Comparison of ENCODE assay signal across 10 cellular contexts in the genomic region with DNA sequence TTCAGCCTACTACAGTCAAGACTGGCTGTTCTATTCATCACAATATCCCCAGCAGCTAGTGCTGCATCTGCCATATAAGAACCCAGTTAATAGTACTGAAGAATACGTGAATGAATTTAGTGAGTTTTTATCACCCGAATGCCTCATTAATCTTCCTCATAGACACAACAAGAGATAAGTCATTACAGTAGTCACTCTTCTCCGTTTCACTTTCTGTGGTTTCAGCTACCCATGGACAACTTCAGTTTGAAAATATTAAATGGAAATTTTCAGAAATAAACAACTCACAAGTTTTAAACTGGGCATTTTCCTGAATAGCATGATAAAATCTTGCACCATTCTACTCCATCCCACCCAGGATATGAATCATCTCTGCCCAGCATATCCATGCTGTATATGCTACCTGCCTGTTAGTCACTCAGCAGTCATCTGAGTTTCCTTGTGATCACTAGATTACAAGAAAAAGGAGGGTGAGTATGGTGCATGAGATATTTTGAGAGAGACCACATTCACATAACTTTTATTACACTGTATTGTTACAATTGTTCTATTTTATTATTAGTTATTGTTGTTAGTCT.
DNase-seq lines count a peak whose midpoint lies in the region; ATAC-seq and TF ChIP-seq lines count a peak whose summit lies in the region.
"Had no signal": no experiment of that assay in that cellular context is flagged by ENCODE, and none has a peak within 500 bp of the region (broad histone marks: within the 10 kb centered on the region; RNA-seq: fewer than 3 reads in every experiment).

No MANE protein-coding gene starts in this region.

- H3K27me3 Mint-ChIP-seq in activated T-helper 17 cell treated with anti-CD3 and anti-CD28 coated beads, Interleukin-2, amount 50 U/mL, for 72 hours: no peaks in the 10 kb centered on the region
- H3K27me3 Mint-ChIP-seq: activated naive CD4-positive, alpha-beta T cell treated with anti-CD3 and anti-CD28 coated beads, Interleukin-2, amount 10 ng/mL, durations not matched to agents 7 days and 5 days had no signal

- H3K14ac ChIP-seq in trophoblast cell (ENCODE audit: low read length): no peak overlapping the region

- no peak overlapping the region for H3K23ac ChIP-seq in trophoblast cell (ENCODE audit: low read length)

- CTCF ChIA-PET in HEK293T (lab: Yijun Ruan, JAX): no interaction called here

- no peaks in the 10 kb centered on the region for H3K36me3 ChIP-seq in trophoblast cell (ENCODE audit: control insufficient read depth in 1 of 2, insufficient read depth in 2 of 2, low read length in 2 of 2)

- no peaks in the 10 kb centered on the region for H3K79me1 ChIP-seq in trophoblast cell (ENCODE audit: low read length)

- H4K91ac ChIP-seq in trophoblast cell (ENCODE audit: low read depth, low read length): no peak overlapping the region

- H3K27me3 ChIP-seq in trophoblast cell (ENCODE audit: insufficient read depth, low read length): no peaks in the 10 kb centered on the region

- H3K4me3 Mint-ChIP-seq in activated T-helper 17 cell treated with anti-CD3 and anti-CD28 coated beads, Interleukin-2, amount 50 U/mL, for 72 hours: no peak overlapping the region
- H3K4me3 Mint-ChIP-seq: activated naive CD4-positive, alpha-beta T cell treated with anti-CD3 and anti-CD28 coated beads, Interleukin-2, amount 10 ng/mL, durations not matched to agents 7 days and 5 days; neural crest cell had no signal

- POLR2A ChIA-PET in HEK293T (lab: Yijun Ruan, JAX): no interaction called here

- H4K12ac ChIP-seq in trophoblast cell (ENCODE audit: low read depth, low read length): no peak overlapping the region

- no peak overlapping the region for H3K4me2 ChIP-seq in trophoblast cell (ENCODE audit: low read length)

- H2AFZ ChIP-seq in trophoblast cell (ENCODE audit: insufficient read depth, low read length, poor library complexity): no peak overlapping the region

- H3K27ac ChIP-seq in trophoblast cell (ENCODE audit: low read depth, low read length): no peak overlapping the region

- no peaks in the 10 kb centered on the region for H3K4me1 ChIP-seq in trophoblast cell (ENCODE audit: control insufficient read depth in 1 of 2, insufficient read depth in 2 of 2, low read length in 2 of 2)

- no peak overlapping the region for H4K8ac ChIP-seq in trophoblast cell (ENCODE audit: low read depth, low read length)

- H2BK12ac ChIP-seq in trophoblast cell (ENCODE audit: low read length): no peak overlapping the region

- peak overlapping the region; percentile 4 for H3K27ac Mint-ChIP-seq in activated T-helper 17 cell treated with anti-CD3 and anti-CD28 coated beads, Interleukin-2, amount 50 U/mL, for 72 hours
- H3K27ac Mint-ChIP-seq: activated naive CD4-positive, alpha-beta T cell treated with anti-CD3 and anti-CD28 coated beads, Interleukin-2, amount 10 ng/mL, durations not matched to agents 7 days and 5 days had no signal

- no CpG with 5 or more reads among the region's 3 CpGs for WGBS in trophoblast cell (ENCODE audit: extremely low coverage, insufficient coverage, insufficient read length)

- H3K9me3 ChIP-seq in trophoblast cell (ENCODE audit: insufficient read depth, low read depth, low read length): no peaks in the 10 kb centered on the region

- no peak overlapping the region for H3K18ac ChIP-seq in trophoblast cell (ENCODE audit: low read length)

- DNase-seq in trophoblast cell (peak; percentile 13 to 42), HEK293T (ENCODE audit: extremely low spot score) (no peak), SKM-1 (lab: John Stamatoyannopoulos, UW; ENCODE audit: unreplicated experiment) (no peak), NCI-H446 (lab: John Stamatoyannopoulos, UW) (no peak)
- DNase-seq: activated naive CD4-positive, alpha-beta T cell treated with anti-CD3 and anti-CD28 coated beads, Interleukin-2, amount 10 ng/mL, durations not matched to agents 7 days and 5 days had no signal

- peak; percentile 62 for ATAC-seq in GM19035 (IDR thresholded peaks at IDR 0.05; ENCODE audit: unreplicated experiment)
- peak; percentile 79 for ATAC-seq in HG03159 (IDR thresholded peaks at IDR 0.05; ENCODE audit: unreplicated experiment)
- ATAC-seq in activated T-helper 17 cell treated with anti-CD3 and anti-CD28 coated beads, Interleukin-2, amount 50 U/mL, for 72 hours (replicated peaks): peak; percentile 96
- no peak for ATAC-seq in HG02840 (IDR thresholded peaks at IDR 0.05; ENCODE audit: low FRiP score, unreplicated experiment)

- H2AK5ac ChIP-seq in trophoblast cell (ENCODE audit: low read length): no peak overlapping the region

- H3K4me1 Mint-ChIP-seq in activated T-helper 17 cell treated with anti-CD3 and anti-CD28 coated beads, Interleukin-2, amount 50 U/mL, for 72 hours: peaks cover 9% of the 10 kb centered on the region
- H3K4me1 Mint-ChIP-seq: activated naive CD4-positive, alpha-beta T cell treated with anti-CD3 and anti-CD28 coated beads, Interleukin-2, amount 10 ng/mL, durations not matched to agents 7 days and 5 days; neural crest cell had no signal

- no peaks in the 10 kb centered on the region for H3K79me2 ChIP-seq in trophoblast cell (ENCODE audit: control insufficient read depth, insufficient read depth, low read length, poor library complexity)

- no peaks in the 10 kb centered on the region for H3K36me3 Mint-ChIP-seq in activated T-helper 17 cell treated with anti-CD3 and anti-CD28 coated beads, Interleukin-2, amount 50 U/mL, for 72 hours (ENCODE audit: low read depth)
- H3K36me3 Mint-ChIP-seq: activated naive CD4-positive, alpha-beta T cell treated with anti-CD3 and anti-CD28 coated beads, Interleukin-2, amount 10 ng/mL, durations not matched to agents 7 days and 5 days had no signal

- H3K4ac ChIP-seq in trophoblast cell (ENCODE audit: low read depth, low read length): no peak overlapping the region

- H2BK120ac ChIP-seq in trophoblast cell (ENCODE audit: insufficient read depth, low read length, poor library complexity): no peak overlapping the region

- H3K9me3 Mint-ChIP-seq in activated T-helper 17 cell treated with anti-CD3 and anti-CD28 coated beads, Interleukin-2, amount 50 U/mL, for 72 hours: peaks cover 13% of the 10 kb centered on the region
- H3K9me3 Mint-ChIP-seq: activated naive CD4-positive, alpha-beta T cell treated with anti-CD3 and anti-CD28 coated beads, Interleukin-2, amount 10 ng/mL, durations not matched to agents 7 days and 5 days; neural crest cell had no signal

- H3K4me3 ChIP-seq in trophoblast cell (ENCODE audit: low read depth, low read length): no peak overlapping the region

- H3K9ac ChIP-seq in trophoblast cell (ENCODE audit: low read length): no peak overlapping the region

- no peak overlapping the region for H2BK5ac ChIP-seq in trophoblast cell (ENCODE audit: low read depth, low read length, poor library complexity)

TF ChIP-seq in HEK293T, 16 proteins besides CTCF, POLR2A, EP300 and RAD21:
- TF ChIP-seq CTBP1 (IDR thresholded peaks at IDR 0.05; ENCODE audit: borderline replicate concordance) (no peak), LEF1 (IDR thresholded peaks at IDR 0.05; ENCODE audit: borderline replicate concordance) (no peak), NFRKB (IDR thresholded peaks at IDR 0.05) (no peak)

Comparison
In these comparisons a context has a peak if more than half of its experiments do, and no peak if none do; other contexts are left out.
1. DNase-seq: peak in trophoblast cell (2 of 2); none in HEK293T (single experiment), SKM-1 (single experiment) and NCI-H446 (0 of 2).